In genomic region chr2:45382744-45383143, GRCh38 we compare ENCODE assay signal across 17 cellular contexts.
A peak's percentile ranks its signal among the peaks of the same experiment; 100 is the strongest.
DNase-seq lines count a peak whose midpoint lies in the region; ATAC-seq and TF ChIP-seq lines count a peak whose summit lies in the region.
"Had no signal": no experiment of that assay in that cellular context is flagged by ENCODE, and none has a peak within 500 bp of the region (broad histone marks: within the 10 kb centered on the region; RNA-seq: fewer than 3 reads in every experiment).

No MANE protein-coding gene starts in this region.

- no peak for ATAC-seq in HG03457 (IDR thresholded peaks at IDR 0.05; ENCODE audit: unreplicated experiment)
- ATAC-seq in GM21526 (IDR thresholded peaks at IDR 0.05; ENCODE audit: low FRiP score, unreplicated experiment): no peak
- ATAC-seq in GM19452 (IDR thresholded peaks at IDR 0.05; ENCODE audit: unreplicated experiment): no peak
- ATAC-seq: foreskin keratinocyte had no signal

- CTCF ChIA-PET in AG04450 (lab: Charles Lee): interaction anchor here (0.6 kb wide), 1 partner anchor 1057 kb away, joined by 4 read pairs; no protein-coding TSS in a partner anchor

- no peak overlapping the region for H3K27ac ChIP-seq in AG04450 (ENCODE audit: low read depth, low read length)
- H3K27ac ChIP-seq: foreskin keratinocyte, neural progenitor cell, vagina had no signal

- peak; percentile 13 for DNase-seq in AG04450 (ENCODE audit: low read depth, low spot score)
- DNase-seq in LHCN-M2 (ENCODE audit: low read depth): peak; percentile 86
- DNase-seq in adipocyte (ENCODE audit: low read depth): peak; percentile 45
- DNase-seq in fibroblast of villous mesenchyme (ENCODE audit: low read depth): peak; percentile 19
- DNase-seq in HUDEP-2 (lab: John Stamatoyannopoulos, UW; ENCODE audit: unreplicated experiment in 76 of 76): no peak
- DNase-seq: activated CD4-positive, alpha-beta T cell treated with anti-CD3 and anti-CD28 coated beads, Interleukin-2, amount 50 U/mL, for 4 hours; HFFc6; MM.1S; NCI-H2029 treated with DMSO at 0.1 percent for 48 hours; SIG-M5; T1000 had no signal

- H3K9ac ChIP-seq in adipocyte (ENCODE audit: low read length): no peak overlapping the region
- H3K9ac ChIP-seq: neural progenitor cell had no signal

- peaks cover 3% of the 10 kb centered on the region for H3K4me1 ChIP-seq in adipocyte (ENCODE audit: control insufficient read depth, insufficient read depth, low read length)
- H3K4me1 ChIP-seq: foreskin keratinocyte, neural progenitor cell, vagina had no signal

- no peaks in the 10 kb centered on the region for H3K36me3 ChIP-seq in adipocyte (ENCODE audit: control insufficient read depth, insufficient read depth, low read length, severe bottlenecking)
- H3K36me3 ChIP-seq: neural progenitor cell, vagina had no signal

- TF ChIP-seq CTCF in AG04450 (IDR thresholded peaks at IDR 0.05; ENCODE audit: low read depth, low read length): no peak
- TF ChIP-seq CTCF in fibroblast of villous mesenchyme (IDR thresholded peaks at IDR 0.05; ENCODE audit: insufficient read depth, low read depth, low read length): no peak

- H3K27me3 ChIP-seq in AG04450 (ENCODE audit: control insufficient read depth, insufficient read depth, low read length): no peaks in the 10 kb centered on the region
- H3K27me3 ChIP-seq in adipocyte (replicated peaks; ENCODE audit: control insufficient read depth, insufficient read depth, low read length): no peaks in the 10 kb centered on the region
- H3K27me3 ChIP-seq: foreskin keratinocyte, neural progenitor cell, vagina had no signal

- H3K9me3 ChIP-seq in AG04450 (ENCODE audit: control insufficient read depth, insufficient read depth, low read length) (no peaks in the 10 kb centered on the region), adipocyte (ENCODE audit: control insufficient read depth, low read length) (no peaks in the 10 kb centered on the region)
- H3K9me3 ChIP-seq: vagina had no signal

- no peak overlapping the region for H3K4me3 ChIP-seq in AG04450 (ENCODE audit: low read depth, low read length)
- no peak overlapping the region for H3K4me3 ChIP-seq in adipocyte (ENCODE audit: low read length)
- H3K4me3 ChIP-seq in fibroblast of villous mesenchyme (ENCODE audit: low read depth, low read length): no peak overlapping the region
- H3K4me3 ChIP-seq: neural progenitor cell, vagina had no signal

- POLR2A ChIA-PET in AG04450 (lab: Yijun Ruan, JAX): no interaction called here

Comparison
In these comparisons a context has a peak if more than half of its experiments do, and no peak if none do; other contexts are left out.
1. DNase-seq: peak in AG04450 (single experiment), LHCN-M2 (single experiment), adipocyte (single experiment) and fibroblast of villous mesenchyme (single experiment); none in HUDEP-2 (0 of 76).